Comparison of ENCODE assay signal across 2 cellular contexts in the genomic region with DNA sequence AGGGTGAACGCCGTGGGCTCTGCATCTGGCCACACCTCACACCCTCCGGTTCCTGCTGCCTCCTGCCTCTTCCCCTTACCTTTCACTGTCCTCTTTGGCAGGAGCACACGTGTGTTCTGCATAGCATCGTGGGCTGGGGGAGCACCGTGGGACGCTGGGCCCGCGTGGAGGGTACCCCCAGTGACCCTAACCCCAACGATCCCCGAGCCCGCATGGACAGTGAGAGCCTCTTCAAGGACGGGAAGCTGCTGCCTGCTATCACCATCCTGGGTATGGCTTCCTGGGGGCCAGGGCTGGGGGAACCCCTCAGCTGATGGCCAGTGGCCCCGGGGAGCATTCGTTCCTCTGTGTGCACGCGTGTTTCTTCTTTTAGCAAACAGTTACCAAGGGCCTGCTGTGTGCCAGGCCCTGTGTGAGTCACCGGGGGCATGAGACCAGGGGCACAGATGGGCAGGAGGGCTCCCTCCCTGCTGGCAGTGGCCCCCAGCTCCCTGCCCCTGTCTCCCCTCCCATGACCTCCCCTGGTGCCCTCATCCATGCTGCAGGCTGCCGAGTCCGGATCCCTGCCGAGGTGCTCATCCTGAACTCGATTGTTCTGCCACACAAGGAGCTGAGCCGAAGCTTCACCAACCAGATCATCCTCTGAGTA.
TF ChIP-seq lines count a peak whose summit lies in the region.

No MANE protein-coding gene starts in this region.

TF ChIP-seq in HepG2, 621 proteins besides CTCF, POLR2A, EP300 and RAD21:
- no peak for TF ChIP-seq MBNL3 (CRISPR knock-in tag; conservative IDR thresholded peaks at IDR 0.05)
- 0 out of 2 replicates have a peak, but pooled peaks have one; percentile 22 for TF ChIP-seq RBFOX2 (IDR thresholded peaks at IDR 0.05; ENCODE audit: low read depth, low read length)

TF ChIP-seq in WTC11, 78 proteins besides CTCF, POLR2A, EP300 and RAD21:
- no peak; the same call in 1 of the 2 replicates for TF ChIP-seq ZNF138 (CRISPR knock-in tag; conservative IDR thresholded peaks at IDR 0.05)
- TF ChIP-seq FOXK1 (CRISPR knock-in tag; IDR thresholded peaks at IDR 0.05), result 0 out of 2 replicates have a peak, but pooled peaks have one; percentile 12
